Comparison of ENCODE assay signal across 26 cellular contexts in genomic region chr3:150327678-150328667, GRCh38.
DNase-seq lines count a peak whose midpoint lies in the region; ATAC-seq and TF ChIP-seq lines count a peak whose summit lies in the region.
"Had no signal": no experiment of that assay in that cellular context is flagged by ENCODE, and none has a peak within 500 bp of the region (broad histone marks: within the 10 kb centered on the region; RNA-seq: fewer than 3 reads in every experiment).

No MANE protein-coding gene starts in this region.

- H3K4me1 ChIP-seq in H9 (ENCODE audit: insufficient read depth, low read length) (no peaks in the 10 kb centered on the region; the same call in 1 of the 2 replicates), Panc1 (ENCODE audit: control insufficient read depth, insufficient read depth, low read length) (no peaks in the 10 kb centered on the region), lower lobe of right lung (no peaks in the 10 kb centered on the region), spleen (no peaks in the 10 kb centered on the region), gastroesophageal sphincter (peaks cover 0 to 8% (median 0%) of the 10 kb centered on the region in 3 donors)
- H3K4me1 ChIP-seq: BLaER1 treated with 17β-estradiol and CSF1 and Interleukin-3, amounts not matched to agents 10 nM and 100 nM; gastrocnemius medialis; right atrium auricular region had no signal

- WGBS in H9 (ENCODE audit: extremely low coverage, insufficient read length, low lambda C conversion rate), result no CpG with 5 or more reads among the region's 13 CpGs
- WGBS in spleen, 5 donors, result 68 to 79% (median 72%) methylated on average over 13 of the region's 13 CpGs
- 92 to 95% methylated on average over 7 to 12 of the region's 13 CpGs for WGBS in gastroesophageal sphincter (ENCODE audit: low coverage in 1 of 2), 2 donors
- WGBS in lower leg skin, 2 donors, result 82 to 85% methylated on average over 13 of the region's 13 CpGs

- no peak for TF ChIP-seq EP300 in gastroesophageal sphincter (IDR thresholded peaks at IDR 0.05)

- H3K9me3 ChIP-seq in H9 (ENCODE audit: control insufficient read depth, low read depth, low read length) (no peaks in the 10 kb centered on the region), Panc1 (ENCODE audit: control insufficient read depth, insufficient read depth, low read depth, low read length) (no peaks in the 10 kb centered on the region), lower lobe of right lung (no peaks in the 10 kb centered on the region), spleen (no peaks in the 10 kb centered on the region), gastroesophageal sphincter (no peaks in the 10 kb centered on the region)
- H3K9me3 ChIP-seq: gastrocnemius medialis, neutrophil, right atrium auricular region, stomach had no signal

- H3K27ac Mint-ChIP-seq in H9, result peak overlapping the region in 1 of 3 experiments; percentile 50; a peak in 1 of 7 replicates
- H3K27ac Mint-ChIP-seq: activated CD4-positive, alpha-beta memory T cell treated with anti-CD3 and anti-CD28 coated beads for 36 hours; activated naive CD4-positive, alpha-beta T cell treated with anti-CD3 and anti-CD28 coated beads for 36 hours; activated T-helper 1 cell treated with anti-CD3 and anti-CD28 coated beads, Interleukin-12 subunit alpha, Interleukin-12 subunit beta, Interleukin-2, Interleukin-4 antibody, amounts not matched to agents 30 ng/mL and 10 ng/mL and 1 ng/mL, durations not matched to agents 14 hours and 24 hours and 36 hours had no signal

- H2BK20ac ChIP-seq in H9 (ENCODE audit: low read depth, low read length, poor library complexity, severe bottlenecking), result no peak overlapping the region

- H3K56ac ChIP-seq in H9 (ENCODE audit: insufficient read length, low read depth, low read length), result no peak overlapping the region

- H2BK5ac ChIP-seq in H9 (ENCODE audit: insufficient read length, low read length), result no peak overlapping the region

- no peak overlapping the region for H2BK15ac ChIP-seq in H9 (ENCODE audit: low read depth, low read length)

- H4K5ac ChIP-seq in H9 (ENCODE audit: insufficient read length, low read depth, low read length), result no peak overlapping the region

- H2BK120ac ChIP-seq in H9 (ENCODE audit: low read depth, low read length, poor library complexity, severe bottlenecking), result no peak overlapping the region

- H3K36me3 ChIP-seq in Panc1 (ENCODE audit: control insufficient read depth, insufficient read depth, low read length) (no peaks in the 10 kb centered on the region), lower lobe of right lung (no peaks in the 10 kb centered on the region), spleen (no peaks in the 10 kb centered on the region), gastroesophageal sphincter (no peaks in the 10 kb centered on the region)
- H3K36me3 ChIP-seq: BLaER1 treated with 17β-estradiol and CSF1 and Interleukin-3, amounts not matched to agents 10 nM and 100 nM; gastrocnemius medialis; neutrophil; right atrium auricular region; stomach had no signal

- DNase-seq in H9 (no peak), Panc1 (ENCODE audit: low read depth, low spot score) (no peak), lower lobe of right lung (no peak), spleen (no peak), lower leg skin (ENCODE audit: low spot score in 2 of 2) (no peak)
- DNase-seq: activated CD4-positive, alpha-beta memory T cell treated with anti-CD3 and anti-CD28 coated beads for 36 hours; activated CD4-positive, alpha-beta T cell treated with anti-CD3 and anti-CD28 coated beads for 1 hour; activated naive CD4-positive, alpha-beta T cell treated with anti-CD3 and anti-CD28 coated beads for 36 hours; gastrocnemius medialis; GF-D8; Kasumi-1; NCI-H1436; NCI-H2171; NCI-H526 treated with DMSO at 0.1 percent for 48 hours; PC-9; posterior cingulate gyrus; Right ventricle myocardium superior; stimulated activated CD8-positive, alpha-beta memory T cell treated with anti-CD3 and anti-CD28 coated beads, Interleukin-4, amount 100 ng/mL, for 48 hours; stomach; T-helper 2 cell had no signal

- POLR2A ChIA-PET in Panc1 (lab: Charles Lee), result interaction anchor here (0.8 kb wide), 1 partner anchor 16 kb away, joined by 5 read pairs; no protein-coding TSS in a partner anchor

- no peak overlapping the region for H3K14ac ChIP-seq in H9 (ENCODE audit: insufficient read depth, low read length)

- H2AFZ ChIP-seq in H9 (ENCODE audit: low read length), result peak overlapping the region; percentile 48
- H2AFZ ChIP-seq: PC-9 had no signal

- no peak overlapping the region for H3K27ac ChIP-seq in H9 (ENCODE audit: insufficient read length, low read depth, low read length)
- H3K27ac ChIP-seq in Panc1 (ENCODE audit: low read length), result peak overlapping the region; percentile 14; the same call in 1 of the 2 replicates
- no peak overlapping the region for H3K27ac ChIP-seq in lower lobe of right lung
- H3K27ac ChIP-seq in spleen, result peak overlapping the region in 5 of 8 donors; percentile 2 to 64 (median 38)
- H3K27ac ChIP-seq in gastroesophageal sphincter, result no peak overlapping the region
- H3K27ac ChIP-seq: BLaER1 treated with 17β-estradiol and CSF1 and Interleukin-3, amounts not matched to agents 10 nM and 100 nM; gastrocnemius medialis; neutrophil; PC-9; right atrium auricular region; stomach had no signal

- H2BK12ac ChIP-seq in H9 (ENCODE audit: insufficient read length, low read depth, low read length), result no peak overlapping the region

- H3K4me3 Mint-ChIP-seq in H9, result no peak overlapping the region
- H3K4me3 Mint-ChIP-seq: activated CD4-positive, alpha-beta memory T cell treated with anti-CD3 and anti-CD28 coated beads for 36 hours; activated naive CD4-positive, alpha-beta T cell treated with anti-CD3 and anti-CD28 coated beads for 36 hours; activated T-helper 1 cell treated with anti-CD3 and anti-CD28 coated beads, Interleukin-12 subunit alpha, Interleukin-12 subunit beta, Interleukin-2, Interleukin-4 antibody, amounts not matched to agents 30 ng/mL and 10 ng/mL and 1 ng/mL, durations not matched to agents 14 hours and 24 hours and 36 hours had no signal

- H3K9me3 Mint-ChIP-seq in H9, result peaks cover 4 to 5% of the 10 kb centered on the region in 2 experiments; a peak in 3 of 5 replicates
- H3K9me3 Mint-ChIP-seq: activated CD4-positive, alpha-beta memory T cell treated with anti-CD3 and anti-CD28 coated beads for 36 hours; activated naive CD4-positive, alpha-beta T cell treated with anti-CD3 and anti-CD28 coated beads for 36 hours; activated T-helper 1 cell treated with anti-CD3 and anti-CD28 coated beads, Interleukin-12 subunit alpha, Interleukin-12 subunit beta, Interleukin-2, Interleukin-4 antibody, amounts not matched to agents 30 ng/mL and 10 ng/mL and 1 ng/mL, durations not matched to agents 14 hours and 24 hours and 36 hours had no signal

- H3K4me1 Mint-ChIP-seq in H9, result peaks cover 10 to 13% of the 10 kb centered on the region in 2 experiments

- H3K4me2 ChIP-seq in H9 (ENCODE audit: insufficient read depth, insufficient read length, low read length), result no peak overlapping the region
- H3K4me2 ChIP-seq: BLaER1 treated with 17β-estradiol and CSF1 and Interleukin-3, amounts not matched to agents 10 nM and 100 nM; PC-9 had no signal

- peaks cover 3% of the 10 kb centered on the region; the same call in 1 of the 2 replicates for H3K27me3 Mint-ChIP-seq in H9 (ENCODE audit: low read depth)

- H3K18ac ChIP-seq in H9 (ENCODE audit: insufficient read length, low read depth, low read length), result no peak overlapping the region

- H4K8ac ChIP-seq in H9 (replicated peaks; ENCODE audit: insufficient read length, low read depth, low read length), result no peak overlapping the region

- H3K4ac ChIP-seq in H9 (ENCODE audit: low read depth, low read length), result no peak overlapping the region

- in situ Hi-C loops in Panc1 (cut with HindIII; ENCODE audit: low pct_unique_long_range_greater_than_20kb, low sequenced_read_pairs), result no loop called here

- no peak overlapping the region for H3K9ac ChIP-seq in H9 (ENCODE audit: extremely low read depth, insufficient read length, low read length)
- H3K9ac ChIP-seq: BLaER1 treated with 17β-estradiol and CSF1 and Interleukin-3, amounts not matched to agents 10 nM and 100 nM had no signal

- intact Hi-C loops in Panc1 (cut with micrococcal nuclease; ENCODE audit: unreplicated experiment) (no loop called here), lower lobe of right lung (cut with DNase I) (no loop called here), spleen (cut with DNase I; ENCODE audit: low total_unique reads) (no loop called here), lower leg skin (cut with DNase I; ENCODE audit: low total_unique reads) (no loop called here)

- no peaks in the 10 kb centered on the region for H4K20me1 ChIP-seq in H9 (ENCODE audit: control insufficient read depth, insufficient read depth, insufficient read length)
- H4K20me1 ChIP-seq: BLaER1 treated with 17β-estradiol and CSF1 and Interleukin-3, amounts not matched to agents 10 nM and 100 nM had no signal

- no peak overlapping the region for H3K4me3 ChIP-seq in Panc1 (ENCODE audit: low read depth in 2 of 2, low read length in 2 of 2)
- H3K4me3 ChIP-seq in lower lobe of right lung, result no peak overlapping the region
- H3K4me3 ChIP-seq in spleen, result no peak overlapping the region
- no peak overlapping the region for H3K4me3 ChIP-seq in gastroesophageal sphincter
- no peak overlapping the region for H3K4me3 ChIP-seq in lower leg skin (ENCODE audit: low read depth, poor library complexity, severe bottlenecking)
- H3K4me3 ChIP-seq: BLaER1 treated with 17β-estradiol and CSF1 and Interleukin-3, amounts not matched to agents 10 nM and 100 nM; gastrocnemius medialis; PC-9; right atrium auricular region; stomach had no signal

- H3T11ph ChIP-seq in H9 (ENCODE audit: low read length), result no peak overlapping the region

- CTCF ChIA-PET in Panc1 (lab: Charles Lee), result no interaction called here

- peaks cover 0 to 4% (median 3%) of the 10 kb centered on the region in 3 experiments; a peak in 3 of 7 replicates for H3K36me3 Mint-ChIP-seq in H9 (ENCODE audit: insufficient read depth in 1 of 3, low read depth in 3 of 3)
- H3K36me3 Mint-ChIP-seq: activated CD4-positive, alpha-beta memory T cell treated with anti-CD3 and anti-CD28 coated beads for 36 hours had no signal

- no peak; the same call in 1 of the 2 replicates for ATAC-seq in Panc1
- ATAC-seq in lower lobe of right lung, result peak; percentile 64 to 84
- no peak for ATAC-seq in gastroesophageal sphincter
- no peak for ATAC-seq in HG02840 (IDR thresholded peaks at IDR 0.05; ENCODE audit: low FRiP score, unreplicated experiment)
- ATAC-seq: gastrocnemius medialis had no signal

- H3K27me3 ChIP-seq in H9 (ENCODE audit: insufficient read depth, low read length) (no peaks in the 10 kb centered on the region), Panc1 (ENCODE audit: control insufficient read depth, insufficient read depth, low read length) (no peaks in the 10 kb centered on the region), lower lobe of right lung (ENCODE audit: low read depth) (no peaks in the 10 kb centered on the region), spleen (replicated peaks in 1 of 7) (peaks cover 0 to 3% (median 0%) of the 10 kb centered on the region in 7 donors), gastroesophageal sphincter (no peaks in the 10 kb centered on the region)
- H3K27me3 ChIP-seq: BLaER1 treated with 17β-estradiol and CSF1 and Interleukin-3, amounts not matched to agents 10 nM and 100 nM; gastrocnemius medialis; neutrophil; right atrium auricular region; stomach had no signal

- H2AK5ac ChIP-seq in H9 (ENCODE audit: insufficient read length, low read length), result no peak overlapping the region

- H3K79me1 ChIP-seq in H9 (ENCODE audit: insufficient read depth, low read depth, low read length, poor library complexity, severe bottlenecking), result no peaks in the 10 kb centered on the region

- H3K79me2 ChIP-seq in H9 (ENCODE audit: insufficient read depth, low read length), result no peaks in the 10 kb centered on the region

- H4K91ac ChIP-seq in H9 (ENCODE audit: insufficient read length, low read depth, low read length), result no peak overlapping the region

- TF ChIP-seq POLR2A in spleen (IDR thresholded peaks at IDR 0.05), result no peak
- TF ChIP-seq POLR2A in gastroesophageal sphincter (IDR thresholded peaks at IDR 0.05), result no peak
- TF ChIP-seq POLR2A in lower leg skin (IDR thresholded peaks at IDR 0.05), result no peak

- TF ChIP-seq CTCF in H9 (conservative IDR thresholded peaks at IDR 0.05) (no peak), Panc1 (IDR thresholded peaks at IDR 0.05) (no peak), lower lobe of right lung (IDR thresholded peaks at IDR 0.05) (no peak), spleen (IDR thresholded peaks at IDR 0.05 in 8 of 11, conservative IDR thresholded peaks at IDR 0.05 in 3 of 11) (no peak), gastroesophageal sphincter (IDR thresholded peaks at IDR 0.05) (no peak), lower leg skin (IDR thresholded peaks at IDR 0.05) (no peak)

- BruUV-seq in Panc1 (replicated peaks; lab: Mats Ljungman, UMichigan), result no TSS peak

- H3K23ac ChIP-seq in H9 (ENCODE audit: insufficient read length, low read depth, low read length), result no peak overlapping the region

- no peaks in the 10 kb centered on the region for H3K23me2 ChIP-seq in H9 (ENCODE audit: insufficient read length, low read depth, low read length, poor library complexity, severe bottlenecking)

Comparison
In these comparisons a context has a peak if more than half of its experiments do, and no peak if none do; other contexts are left out.
1. H3K27ac ChIP-seq: peak in Panc1 (single experiment) and spleen (5 of 8); none in H9 (single experiment), lower lobe of right lung (single experiment) and gastroesophageal sphincter (0 of 4).
2. ATAC-seq: peak in lower lobe of right lung (2 of 2); none in Panc1 (single experiment), gastroesophageal sphincter (single experiment) and HG02840 (single experiment).